8 cellular contexts compared by ENCODE assay signal in the genomic region with DNA sequence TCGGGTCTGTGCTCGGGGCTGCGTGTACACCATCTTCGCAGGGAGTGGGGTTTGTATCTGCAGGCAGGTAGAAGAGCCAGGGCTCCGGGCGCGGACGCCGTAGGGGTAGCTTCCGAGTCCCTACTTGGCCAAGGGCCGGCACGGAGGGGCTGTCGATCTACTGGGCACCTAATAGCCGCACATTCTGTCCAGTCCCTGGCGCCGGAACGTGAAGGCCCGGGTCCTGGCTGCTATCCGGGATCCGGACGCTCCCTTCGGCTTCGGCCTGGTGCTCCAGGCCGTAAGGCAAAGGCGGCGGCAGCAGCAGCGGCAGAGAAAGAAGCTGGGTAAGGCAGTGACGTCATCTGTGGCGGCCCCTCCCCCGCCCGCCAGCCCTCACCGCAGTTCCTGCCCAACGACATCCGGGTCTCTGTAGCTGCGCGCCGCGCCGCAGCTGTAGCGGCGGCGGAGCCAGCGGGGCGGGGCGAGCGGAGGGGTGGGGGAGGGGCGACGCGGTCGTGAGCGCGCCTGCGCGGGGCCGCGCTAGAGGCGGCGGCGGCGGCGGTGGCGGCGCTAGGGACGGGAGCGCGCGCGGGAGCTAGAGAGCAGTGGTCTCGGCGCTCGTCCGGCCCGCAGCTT. TPM values are rescaled to one million over a fixed set of nuclear protein-coding genes. Genes with fewer than 3 reads are reported as not detected.
DNase-seq lines count a peak whose midpoint lies in the region; ATAC-seq, FAIRE-seq and TF ChIP-seq lines count a peak whose summit lies in the region.

A gene (plus strand): TSS at position 525 of the 618 bp plus-strand sequence. CDS start 33,483 bp downstream, outside the sequence.

- H3K27ac ChIP-seq in C4-2B (peak within 1 kb of the TSS; percentile 99), HepG2 (ENCODE audit: extremely low read length, insufficient read depth, low read length) (peak within 1 kb of the TSS; percentile 93)

- H3K9me3 ChIP-seq in HepG2 (ENCODE audit: low read length) = no peaks in the 10 kb centered on the region

- H3K4me1 ChIP-seq in HepG2 (ENCODE audit: insufficient read depth, low read length) = peaks cover 47% of the 10 kb centered on the region

- H3K9ac ChIP-seq in HepG2 (ENCODE audit: insufficient read depth, low read depth, low read length) = peak within 1 kb of the TSS; percentile 95

- no peak for FAIRE-seq in HepG2 (lab: Jason Lieb, UNC)

- no peak within 1 kb of the TSS for H2AFZ ChIP-seq in HepG2 (ENCODE audit: low read length)

- peak within 1 kb of the TSS; percentile 92 for H3K4me2 ChIP-seq in HepG2 (ENCODE audit: low read depth, low read length)

- peaks cover 39% of the 10 kb centered on the region for H3K79me2 ChIP-seq in HepG2 (ENCODE audit: insufficient read depth, low read length)

- TF ChIP-seq EP300 in HepG2 (IDR thresholded peaks at IDR 0.05; ENCODE audit: low read depth in 2 of 2, low read length in 2 of 2) = no peak; a peak in 1 of 4 replicates
- no peak for TF ChIP-seq EP300 in HepG2 (CRISPR knock-in tag; IDR thresholded peaks at IDR 0.05; ENCODE audit: borderline replicate concordance)

- no peaks in the 10 kb centered on the region for H3K36me3 ChIP-seq in HepG2 (replicated peaks in 1 of 2; ENCODE audit: control insufficient read depth in 1 of 2, insufficient read depth in 2 of 2, low read length in 2 of 2)

- peaks cover 30% of the 10 kb centered on the region for H4K20me1 ChIP-seq in HepG2 (ENCODE audit: insufficient read depth, low read length)

- WGBS in HepG2 (ENCODE audit: low lambda C conversion rate) = 0% methylated on average over 6 of the region's 73 CpGs

- no peaks in the 10 kb centered on the region; a peak in 1 of 5 replicates for H3K27me3 ChIP-seq in HepG2 (ENCODE audit: control insufficient read depth in 1 of 2, insufficient read depth in 2 of 2, low read length in 2 of 2)

- no peak for TF ChIP-seq RAD21 in HepG2 (CRISPR knock-in tag; IDR thresholded peaks at IDR 0.05)

- CTCF ChIA-PET in HepG2 (lab: Yijun Ruan, JAX; ENCODE audit: low intra/inter-chr PET ratio, low total read pairs) = no interaction called here

- DNase-seq in NCI-H774 (lab: John Stamatoyannopoulos, UW) (peak; percentile 82), dermis blood vessel endothelial cell (peak; percentile 96), HepG2 (ENCODE audit: low spot score) (peak; percentile 84)
- peak; percentile 94 to 95 for DNase-seq in activated CD4-positive, alpha-beta T cell treated with anti-CD3 and anti-CD28 coated beads, Interleukin-2, amount 50 U/mL, for 4 hours
- DNase-seq in stimulated activated CD4-positive, alpha-beta T cell treated with anti-CD3 and anti-CD28 coated beads, Interleukin-2, amount 100 ng/mL, for 48 hours = peak; percentile 87 to 94

- BruUV-seq in HepG2 (replicated peaks; lab: Mats Ljungman, UMichigan) = no TSS peak

- in situ Hi-C loops in HepG2 (cut with HindIII; ENCODE audit: extremely low pct_ligation_motif_present, low pct_unique_long_range_greater_than_20kb) = loop anchor here (5.0 kb wide), 1 partner anchor 157 kb away; a partner anchor contains a TSS

- TF ChIP-seq CTCF in C4-2B (conservative IDR thresholded peaks at IDR 0.05) = no peak
- no peak for TF ChIP-seq CTCF in HepG2 (CRISPR knock-in tag; IDR thresholded peaks at IDR 0.05)

- ATAC-seq in GM19395 (IDR thresholded peaks at IDR 0.05; ENCODE audit: unreplicated experiment) (peak; percentile 69), HG03558 (IDR thresholded peaks at IDR 0.05; ENCODE audit: extremely low read depth, unreplicated experiment) (peak; percentile 41), HepG2 (peak; percentile 74)

- TF ChIP-seq POLR2A in HepG2 (IDR thresholded peaks at IDR 0.05; ENCODE audit: insufficient read depth in 1 of 2, low read depth in 2 of 2, low read length in 2 of 2) = peak; percentile 91 to 94

- intact Hi-C loops in HepG2 (cut with micrococcal nuclease; ENCODE audit: unreplicated experiment) = loop anchor here (2.0 kb wide), 1 partner anchor 156 kb away; no protein-coding TSS in a partner anchor

- POLR2A ChIA-PET in HepG2 (lab: Yijun Ruan, JAX) = interaction anchor here (0.6 to 2.1 kb wide), 17 partner anchors 8 to 1446 kb away, joined by 3 to 18 read pairs (median 4); a partner anchor contains a TSS

- H3K4me3 ChIP-seq in HepG2 (replicated peaks in 1 of 3; ENCODE audit: insufficient read depth in 1 of 3, low read depth in 2 of 3, low read length in 3 of 3) = peak within 1 kb of the TSS; percentile 81 to 82 (median 81)

TF ChIP-seq in HepG2, 621 proteins besides CTCF, POLR2A, EP300 and RAD21 (continues in another document):
- TF ChIP-seq ZNF441 (CRISPR knock-in tag; IDR thresholded peaks at IDR 0.05; ENCODE audit: borderline replicate concordance) (peak; percentile 66; the same call in 1 of the 2 replicates), ZNF350 (CRISPR knock-in tag; IDR thresholded peaks at IDR 0.05; ENCODE audit: borderline replicate concordance, low read depth) (peak; percentile 67; the same call in 1 of the 2 replicates), TARDBP (CRISPR knock-in tag; IDR thresholded peaks at IDR 0.05) (peak; percentile 40; the same call in 1 of the 2 replicates), ZNF782 (CRISPR knock-in tag; IDR thresholded peaks at IDR 0.05; ENCODE audit: borderline replicate concordance) (peak; percentile 81; the same call in 1 of the 2 replicates), SP140L (CRISPR knock-in tag; IDR thresholded peaks at IDR 0.05; ENCODE audit: borderline replicate concordance) (no peak), FOXK2 (IDR thresholded peaks at IDR 0.05) (no peak), CREB1 (IDR thresholded peaks at IDR 0.05) (peak; percentile 99), CREB1 (CRISPR knock-in tag; IDR thresholded peaks at IDR 0.05) (peak; percentile 84), ZFP90 (CRISPR knock-in tag; IDR thresholded peaks at IDR 0.05; ENCODE audit: borderline replicate concordance) (no peak), ZIK1 (CRISPR knock-in tag; IDR thresholded peaks at IDR 0.05; ENCODE audit: borderline replicate concordance, low read depth) (no peak), ZNF83 (CRISPR knock-in tag; IDR thresholded peaks at IDR 0.05; ENCODE audit: borderline replicate concordance) (0 out of 2 replicates have a peak, but pooled peaks have one; percentile 25)
- TF ChIP-seq, protein P1, sequence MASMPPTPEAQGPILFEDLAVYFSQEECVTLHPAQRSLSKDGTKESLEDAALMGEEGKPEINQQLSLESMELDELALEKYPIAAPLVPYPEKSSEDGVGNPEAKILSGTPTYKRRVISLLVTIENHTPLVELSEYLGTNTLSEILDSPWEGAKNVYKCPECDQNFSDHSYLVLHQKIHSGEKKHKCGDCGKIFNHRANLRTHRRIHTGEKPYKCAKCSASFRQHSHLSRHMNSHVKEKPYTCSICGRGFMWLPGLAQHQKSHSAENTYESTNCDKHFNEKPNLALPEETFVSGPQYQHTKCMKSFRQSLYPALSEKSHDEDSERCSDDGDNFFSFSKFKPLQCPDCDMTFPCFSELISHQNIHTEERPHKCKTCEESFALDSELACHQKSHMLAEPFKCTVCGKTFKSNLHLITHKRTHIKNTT (CRISPR knock-in tag; IDR thresholded peaks at IDR 0.05) = no peak
- TF ChIP-seq, protein P2, sequence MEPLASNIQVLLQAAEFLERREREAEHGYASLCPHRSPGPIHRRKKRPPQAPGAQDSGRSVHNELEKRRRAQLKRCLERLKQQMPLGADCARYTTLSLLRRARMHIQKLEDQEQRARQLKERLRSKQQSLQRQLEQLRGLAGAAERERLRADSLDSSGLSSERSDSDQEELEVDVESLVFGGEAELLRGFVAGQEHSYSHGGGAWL (CRISPR knock-in tag; IDR thresholded peaks at IDR 0.05) = 0 out of 2 replicates have a peak, but pooled peaks have one; percentile 44
- TF ChIP-seq, protein P3, sequence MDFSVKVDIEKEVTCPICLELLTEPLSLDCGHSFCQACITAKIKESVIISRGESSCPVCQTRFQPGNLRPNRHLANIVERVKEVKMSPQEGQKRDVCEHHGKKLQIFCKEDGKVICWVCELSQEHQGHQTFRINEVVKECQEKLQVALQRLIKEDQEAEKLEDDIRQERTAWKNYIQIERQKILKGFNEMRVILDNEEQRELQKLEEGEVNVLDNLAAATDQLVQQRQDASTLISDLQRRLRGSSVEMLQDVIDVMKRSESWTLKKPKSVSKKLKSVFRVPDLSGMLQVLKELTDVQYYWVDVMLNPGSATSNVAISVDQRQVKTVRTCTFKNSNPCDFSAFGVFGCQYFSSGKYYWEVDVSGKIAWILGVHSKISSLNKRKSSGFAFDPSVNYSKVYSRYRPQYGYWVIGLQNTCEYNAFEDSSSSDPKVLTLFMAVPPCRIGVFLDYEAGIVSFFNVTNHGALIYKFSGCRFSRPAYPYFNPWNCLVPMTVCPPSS (IDR thresholded peaks at IDR 0.05) = no peak

RNA-seq across cellular contexts. Expression of the gene that starts here (rescaled TPM):
- 23.1 and 42.1 TPM in 2 replicates for total RNA-seq in dermis blood vessel endothelial cell
- total RNA-seq in HepG2 (2016; rRNA removed; fragmentation: Illumina TruSeq; extraction: Trizol) = 29.8 and 37.6 TPM in 2 replicates
- total RNA-seq in HepG2 (2016; cell fraction: cytosol; rRNA removed; fragmentation: Illumina TruSeq; extraction: Trizol; ENCODE audit: low read depth) = 12.6 and 12.8 TPM in 2 replicates
- 27.0 and 34.6 TPM in 2 replicates for total RNA-seq in HepG2 (2016; cell fraction: insoluble cytoplasmic fraction; rRNA removed; fragmentation: Illumina TruSeq; extraction: Trizol)
- total RNA-seq in HepG2 (2016; cell fraction: membrane; rRNA removed; fragmentation: Illumina TruSeq; extraction: Trizol) = 36.5 and 40.3 TPM in 2 replicates
- 23.7 and 28.3 TPM in 2 replicates for total RNA-seq in HepG2 (2016; cell fraction: nucleus; rRNA removed; fragmentation: Illumina TruSeq; extraction: Trizol)
- 20.4 and 23.3 TPM in 2 replicates for polyA plus RNA-seq in HepG2 (2011; rRNA removed)
- polyA plus RNA-seq in HepG2 (2011; cell fraction: cytosol; rRNA removed) = 6.8 and 14.1 TPM in 2 replicates
- polyA plus RNA-seq in HepG2 (2011; cell fraction: nucleus; rRNA removed) = 13.7 and 18.0 TPM in 2 replicates
- polyA plus RNA-seq in HepG2 (2012) = 29.6 and 41.4 TPM in 2 replicates
- polyA plus RNA-seq in HepG2 (2016; cell fraction: cytosol; fragmentation: Illumina TruSeq; extraction: Trizol; ENCODE audit: low read depth) = 9.4 and 10.8 TPM in 2 replicates
- polyA plus RNA-seq in HepG2 (2016; cell fraction: insoluble cytoplasmic fraction; fragmentation: Illumina TruSeq; extraction: Trizol; ENCODE audit: low read depth) = 30.9 and 34.7 TPM in 2 replicates
- polyA plus RNA-seq in HepG2 (2016; cell fraction: membrane; fragmentation: Illumina TruSeq; extraction: Trizol; ENCODE audit: low read depth) = 23.2 and 25.1 TPM in 2 replicates
- 42.0 and 44.4 TPM in 2 replicates for polyA plus RNA-seq in HepG2 (2016; cell fraction: nucleus; fragmentation: Illumina TruSeq; extraction: Trizol; ENCODE audit: insufficient read depth, low read depth)
- 36.9 and 46.4 TPM in 2 replicates for polyA minus RNA-seq in HepG2 (2011; rRNA and poly(A)+ RNA removed; ENCODE audit: low replicate concordance)
- polyA minus RNA-seq in HepG2 (2011; cell fraction: cytosol; rRNA and poly(A)+ RNA removed) = 25.6 and 32.2 TPM in 2 replicates
- 49.9 and 56.8 TPM in 2 replicates for polyA minus RNA-seq in HepG2 (2011; cell fraction: nucleus; rRNA and poly(A)+ RNA removed)

Comparison
In these comparisons a context has a peak if more than half of its experiments do, and no peak if none do; other contexts are left out.
1. Peak in every context shown above with its lines: DNase-seq, ATAC-seq, H3K4me3 ChIP-seq and H3K27ac ChIP-seq.